16 cellular contexts compared by ENCODE assay signal in the genomic region with DNA sequence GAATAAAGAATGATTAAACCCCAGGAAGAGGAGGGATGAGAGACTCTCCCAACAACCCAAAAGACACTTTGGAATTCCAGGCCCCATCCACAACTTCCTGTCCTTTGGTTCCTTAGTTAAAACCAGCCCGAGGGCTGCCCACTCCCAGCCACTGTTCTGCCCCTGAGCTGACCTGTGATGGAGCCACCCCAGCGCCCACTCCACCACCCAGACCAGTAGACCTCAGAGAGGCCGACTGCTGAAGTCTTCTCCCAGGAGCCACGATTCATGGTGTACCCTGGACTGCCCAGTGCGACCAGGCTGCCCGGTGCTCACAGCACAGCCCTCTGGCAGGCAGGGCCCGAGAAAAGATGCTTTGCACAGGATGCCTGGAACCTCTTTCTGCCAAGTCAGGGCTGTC. TPM values are rescaled to one million over a fixed set of nuclear protein-coding genes. Genes with fewer than 3 reads are reported as not detected.
DNase-seq lines count a peak whose midpoint lies in the region; ATAC-seq and TF ChIP-seq lines count a peak whose summit lies in the region.
"Had no signal": no experiment of that assay in that cellular context is flagged by ENCODE, and none has a peak within 500 bp of the region (broad histone marks: within the 10 kb centered on the region; RNA-seq: fewer than 3 reads in every experiment).

No MANE protein-coding gene starts in this region.

- no peak overlapping the region for H3K4me2 ChIP-seq in osteoblast (ENCODE audit: insufficient read depth, low read length)
- H3K4me2 ChIP-seq: BLaER1 treated with 17β-estradiol and CSF1 and Interleukin-3, amounts not matched to agents 10 nM and 100 nM had no signal

- TF ChIP-seq CTCF in left ventricle myocardium inferior (IDR thresholded peaks at IDR 0.05; ENCODE audit: borderline replicate concordance) = no peak
- TF ChIP-seq CTCF in osteoblast (IDR thresholded peaks at IDR 0.05; ENCODE audit: extremely low read depth, low read depth, low read length) = no peak
- TF ChIP-seq CTCF in esophagus squamous epithelium (IDR thresholded peaks at IDR 0.05) = no peak

- TF ChIP-seq POLR2A in esophagus squamous epithelium (IDR thresholded peaks at IDR 0.05) = no peak

- H3K27me3 ChIP-seq in left ventricle myocardium inferior (ENCODE audit: low read depth) (no peaks in the 10 kb centered on the region), right cardiac atrium (ENCODE audit: control insufficient read depth, insufficient read depth) (no peaks in the 10 kb centered on the region), osteoblast (ENCODE audit: insufficient read depth, low read length) (no peaks in the 10 kb centered on the region), aorta (ENCODE audit: control insufficient read depth in 1 of 2, insufficient read depth in 2 of 2, low read length in 1 of 2) (no peaks in the 10 kb centered on the region), esophagus squamous epithelium (peaks cover 0 to under 1% (median 0%) of the 10 kb centered on the region in 4 donors)

- H3K79me2 ChIP-seq in osteoblast (ENCODE audit: insufficient read depth, low read length) = peaks cover 16% of the 10 kb centered on the region

- intact Hi-C loops in left ventricle myocardium inferior (cut with micrococcal nuclease) (no loop called here), right cardiac atrium (cut with DNase I) (loop anchor here in 1 of 4 donors (10.0 kb wide), 1 partner anchor 94 kb away; no protein-coding TSS in a partner anchor), aorta (cut with DNase I) (no loop called here), esophagus squamous epithelium (cut with DNase I) (no loop called here)

- H3K4me1 ChIP-seq in left ventricle myocardium inferior (peaks cover 96% of the 10 kb centered on the region), right cardiac atrium (ENCODE audit: control insufficient read depth, insufficient read depth, low read length) (peaks cover 24% of the 10 kb centered on the region), osteoblast (ENCODE audit: insufficient read depth, low read length) (peaks cover 8% of the 10 kb centered on the region), aorta (ENCODE audit: control insufficient read depth in 1 of 2, insufficient read depth in 2 of 2, low read length in 2 of 2) (peaks cover 5 to 21% of the 10 kb centered on the region in 2 donors), esophagus squamous epithelium (peaks cover 2 to 91% (median 41%) of the 10 kb centered on the region in 3 donors)

- DNase-seq in left ventricle myocardium inferior = no peak
- no peak for DNase-seq in right cardiac atrium
- peak; percentile 71 for DNase-seq in mesenteric fat pad (ENCODE audit: low spot score)
- DNase-seq in osteoblast (ENCODE audit: insufficient read length, low spot score, missing footprints) = peak; percentile 61
- DNase-seq in aorta = no peak
- no peak for DNase-seq in esophagus squamous epithelium (lab: John Stamatoyannopoulos, UW)
- no peak for DNase-seq in left lobe of liver (ENCODE audit: low spot score)
- DNase-seq: ACHN; CD4-positive, CD25-positive, alpha-beta regulatory T cell; DMS 273 treated with DMSO at 0.1 percent for 48 hours; GM23248 had no signal

- no peak for ATAC-seq in right cardiac atrium
- no peak for ATAC-seq in aorta (ENCODE audit: low FRiP score)
- ATAC-seq in HG03571 (IDR thresholded peaks at IDR 0.05; ENCODE audit: unreplicated experiment) = no peak
- ATAC-seq in left lobe of liver = no peak

- H3K9me3 ChIP-seq in left ventricle myocardium inferior (replicated peaks) (no peaks in the 10 kb centered on the region), right cardiac atrium (ENCODE audit: control insufficient read depth, low read length) (no peaks in the 10 kb centered on the region), osteoblast (ENCODE audit: low read depth, low read length) (no peaks in the 10 kb centered on the region), aorta (ENCODE audit: control insufficient read depth, low read length) (no peaks in the 10 kb centered on the region), esophagus squamous epithelium (no peaks in the 10 kb centered on the region)
- H3K9me3 ChIP-seq: BLaER1 treated with 17β-estradiol and CSF1 and Interleukin-3, amounts not matched to agents 10 nM and 100 nM had no signal

- H2AFZ ChIP-seq in osteoblast (ENCODE audit: low read length) = no peak overlapping the region
- H2AFZ ChIP-seq: GM23248 had no signal

- H3K27ac ChIP-seq in left ventricle myocardium inferior (replicated peaks) = peak overlapping the region; percentile 88
- no peak overlapping the region for H3K27ac ChIP-seq in right cardiac atrium (ENCODE audit: low read length)
- no peak overlapping the region for H3K27ac ChIP-seq in osteoblast (ENCODE audit: low read depth, low read length)
- peak overlapping the region; percentile 6 to 28 for H3K27ac ChIP-seq in aorta (ENCODE audit: low read depth in 1 of 2, low read length in 2 of 2)
- H3K27ac ChIP-seq in esophagus squamous epithelium = no peak overlapping the region
- H3K27ac ChIP-seq: BLaER1 treated with 17β-estradiol and CSF1 and Interleukin-3, amounts not matched to agents 10 nM and 100 nM; GM23248 had no signal

- H4K20me1 ChIP-seq in osteoblast (ENCODE audit: insufficient read depth, low read length) = peaks cover 15% of the 10 kb centered on the region
- H4K20me1 ChIP-seq: BLaER1 treated with 17β-estradiol and CSF1 and Interleukin-3, amounts not matched to agents 10 nM and 100 nM had no signal

- H3K36me3 ChIP-seq in left ventricle myocardium inferior (no peaks in the 10 kb centered on the region), osteoblast (ENCODE audit: insufficient read depth, low read length) (no peaks in the 10 kb centered on the region), aorta (ENCODE audit: control insufficient read depth in 1 of 2, insufficient read depth in 2 of 2, low read length in 1 of 2) (no peaks in the 10 kb centered on the region), esophagus squamous epithelium (no peaks in the 10 kb centered on the region)
- H3K36me3 ChIP-seq: BLaER1 treated with 17β-estradiol and CSF1 and Interleukin-3, amounts not matched to agents 10 nM and 100 nM had no signal

- H3K4me3 ChIP-seq in left ventricle myocardium inferior (no peak overlapping the region), right cardiac atrium (ENCODE audit: low read length) (no peak overlapping the region), osteoblast (ENCODE audit: insufficient read depth, low read length) (no peak overlapping the region), aorta (ENCODE audit: low read length in 2 of 2) (no peak overlapping the region), esophagus squamous epithelium (no peak overlapping the region)
- H3K4me3 ChIP-seq: BLaER1 treated with 17β-estradiol and CSF1 and Interleukin-3, amounts not matched to agents 10 nM and 100 nM; GM23248 had no signal

- WGBS in right cardiac atrium = 96% methylated on average over 7 of the region's 7 CpGs
- WGBS in aorta, 2 donors = 82 to 85% methylated on average over 7 of the region's 7 CpGs
- WGBS in esophagus squamous epithelium, 2 donors = 82 to 94% methylated on average over 2 to 7 of the region's 7 CpGs

RNA-seq across cellular contexts. Expression of a gene that starts 6.7 kb away (rescaled TPM):
- total RNA-seq in left ventricle myocardium inferior (21.1 TPM), right cardiac atrium (10 to 100 TPM; 20.3 to 23.8 (median 22.1) TPM), mesenteric fat pad (41.7 TPM), osteoblast (10.1 and 14.1 TPM in 2 replicates), aorta (10 to 100 TPM; 24.6 to 34.2 TPM), esophagus squamous epithelium (1 to 10 TPM in 3 of 4 donors, under 1 TPM in 1; 0.80 to 6.9 (median 1.9) TPM), left lobe of liver (2.7 TPM)
- polyA plus RNA-seq in right cardiac atrium (9.9 TPM), aorta (10 to 100 TPM in 1 of 2 donors, 1 to 10 TPM in 1; 8.0 to 11.4 TPM)
- total RNA-seq: CD4-positive, CD25-positive, alpha-beta regulatory T cell had no signal

RNA-seq across cellular contexts. Expression of a gene that starts 25.2 kb away (rescaled TPM):
- total RNA-seq in left ventricle myocardium inferior = not detected
- not detected for total RNA-seq in right cardiac atrium
- not detected for polyA plus RNA-seq in right cardiac atrium
- total RNA-seq in mesenteric fat pad = not detected
- total RNA-seq in osteoblast = not detected in 2 replicates
- not detected for total RNA-seq in aorta
- polyA plus RNA-seq in aorta = not detected
- total RNA-seq in esophagus squamous epithelium = not detected
- not detected for total RNA-seq in left lobe of liver
- total RNA-seq: A172; CD4-positive, CD25-positive, alpha-beta regulatory T cell; Daoy; GM23248; HT1080 had no signal
- polyA plus RNA-seq: CD4-positive, CD25-positive, alpha-beta regulatory T cell; GM23248 had no signal

Comparison
In these comparisons a context has a peak if more than half of its experiments do, and no peak if none do; other contexts are left out.
1. H3K27ac ChIP-seq: peak in left ventricle myocardium inferior (single experiment) and aorta (2 of 2); none in right cardiac atrium (single experiment), osteoblast (single experiment) and esophagus squamous epithelium (0 of 4).
2. DNase-seq: peak in mesenteric fat pad (single experiment) and osteoblast (single experiment); none in left ventricle myocardium inferior (single experiment), right cardiac atrium (0 of 3), aorta (0 of 2), esophagus squamous epithelium (single experiment) and left lobe of liver (single experiment).